In the genomic region with DNA sequence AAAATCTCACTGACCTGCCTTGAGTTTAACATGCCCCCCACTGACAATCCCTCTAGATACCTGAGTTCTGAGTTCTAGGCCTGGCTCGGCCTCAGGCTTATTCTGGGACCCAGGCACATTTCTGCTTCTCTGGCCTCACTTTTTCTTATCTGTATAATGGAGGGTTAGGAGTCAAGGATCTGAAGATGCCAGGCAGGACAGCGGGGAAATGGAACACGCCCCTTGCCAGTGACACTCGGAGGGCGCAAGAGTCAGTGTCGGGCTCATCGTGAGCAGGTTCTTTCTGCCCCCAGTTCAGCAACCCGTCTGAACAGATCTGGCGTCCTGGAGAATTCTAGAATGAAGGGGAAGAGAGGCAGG, we compare ENCODE assay signal across 10 cellular contexts. TPM values are rescaled to one million over a fixed set of nuclear protein-coding genes. Genes with fewer than 3 reads are reported as not detected.
DNase-seq lines count a peak whose midpoint lies in the region; ATAC-seq and TF ChIP-seq lines count a peak whose summit lies in the region.
"Had no signal": no experiment of that assay in that cellular context is flagged by ENCODE, and none has a peak within 500 bp of the region (broad histone marks: within the 10 kb centered on the region; RNA-seq: fewer than 3 reads in every experiment).

No MANE protein-coding gene starts in this region.

- TF ChIP-seq CTCF in A673 (conservative IDR thresholded peaks at IDR 0.05; ENCODE audit: low read depth, low read length) (no peak), neural progenitor cell (IDR thresholded peaks at IDR 0.05) (no peak)

- no peak overlapping the region for H3K27ac Mint-ChIP-seq in effector memory CD8-positive, alpha-beta T cell
- H3K27ac Mint-ChIP-seq in neural progenitor cell: no peak overlapping the region

- no peak for DNase-seq in A673 (ENCODE audit: low spot score)
- no peak for DNase-seq in effector memory CD8-positive, alpha-beta T cell
- DNase-seq in neural progenitor cell (ENCODE audit: low spot score): no peak
- DNase-seq in NCI-H1105 (lab: John Stamatoyannopoulos, UW): no peak
- no peak for DNase-seq in GM03348 (ENCODE audit: low spot score)
- no peak for DNase-seq in retina

- H3K4me3 Mint-ChIP-seq in effector memory CD8-positive, alpha-beta T cell: peak overlapping the region; percentile 80 to 85
- peak overlapping the region; percentile 89 for H3K4me3 Mint-ChIP-seq in neural progenitor cell

- peaks cover 14 to 15% of the 10 kb centered on the region in 2 donors for H3K4me1 Mint-ChIP-seq in effector memory CD8-positive, alpha-beta T cell (ENCODE audit: low read depth in 2 of 2)
- H3K4me1 Mint-ChIP-seq in neural progenitor cell: peaks cover 6% of the 10 kb centered on the region

- H3K27me3 Mint-ChIP-seq in effector memory CD8-positive, alpha-beta T cell: peaks cover 56 to 86% of the 10 kb centered on the region in 2 donors
- peaks cover 41% of the 10 kb centered on the region for H3K27me3 Mint-ChIP-seq in neural progenitor cell (ENCODE audit: insufficient read depth, low read depth)

- peak overlapping the region; percentile 48 for H3K4me3 ChIP-seq in A673 (ENCODE audit: low read depth, low read length, poor library complexity, severe bottlenecking)
- H3K4me3 ChIP-seq in HUES64 (ENCODE audit: low read length): peak overlapping the region; percentile 41
- H3K4me3 ChIP-seq in neural progenitor cell: peak overlapping the region; percentile 66

- H2AFZ ChIP-seq in neural progenitor cell (replicated peaks): peak overlapping the region; percentile 85

- H3K9ac ChIP-seq in HUES64 (ENCODE audit: low read depth, low read length) (no peak overlapping the region), neural progenitor cell (no peak overlapping the region)

- POLR2A ChIA-PET in A673 (lab: Charles Lee; ENCODE audit: low non-redundant PET): no interaction called here

- H3K9me3 ChIP-seq in A673 (ENCODE audit: low read depth, low read length, poor library complexity, severe bottlenecking): no peaks in the 10 kb centered on the region
- no peaks in the 10 kb centered on the region for H3K9me3 ChIP-seq in HUES64 (ENCODE audit: insufficient read depth, low read depth, low read length)
- H3K9me3 ChIP-seq in neural progenitor cell (ENCODE audit: low read depth): no peaks in the 10 kb centered on the region

- no peaks in the 10 kb centered on the region for H3K79me2 ChIP-seq in neural progenitor cell (ENCODE audit: low read depth)

- no peaks in the 10 kb centered on the region for H3F3A ChIP-seq in neural progenitor cell (ENCODE audit: low read depth)

- no peak overlapping the region for H3K27ac ChIP-seq in A673 (ENCODE audit: low read depth, low read length, poor library complexity, severe bottlenecking)
- H3K27ac ChIP-seq in HUES64 (ENCODE audit: low read depth, low read length): no peak overlapping the region
- no peak overlapping the region for H3K27ac ChIP-seq in neural progenitor cell

- no TSS peak for BruUV-seq in A673 (replicated peaks; lab: Mats Ljungman, UMichigan)

- peak overlapping the region; percentile 100 for H3K4me2 ChIP-seq in neural progenitor cell

- WGBS in HUES64: 44% methylated on average over 9 of the region's 9 CpGs

- intact Hi-C loops in A673 (cut with micrococcal nuclease; ENCODE audit: unreplicated experiment): no loop called here

- peaks cover 11% of the 10 kb centered on the region for H4K20me1 ChIP-seq in neural progenitor cell (ENCODE audit: low read depth)

- CTCF ChIA-PET in A673 (lab: Charles Lee): no interaction called here

- no peaks in the 10 kb centered on the region for H3K4me1 ChIP-seq in A673 (ENCODE audit: insufficient read depth, low read length, poor library complexity, severe bottlenecking)
- 0 out of 2 replicates have a peak, but pooled peaks cover 7% of the 10 kb centered on the region for H3K4me1 ChIP-seq in HUES64 (ENCODE audit: insufficient read depth, low read length)
- H3K4me1 ChIP-seq in neural progenitor cell: peaks cover 3% of the 10 kb centered on the region

- no peaks in the 10 kb centered on the region for H3K9me3 Mint-ChIP-seq in effector memory CD8-positive, alpha-beta T cell
- peaks cover 2% of the 10 kb centered on the region for H3K9me3 Mint-ChIP-seq in neural progenitor cell

- H3K36me3 Mint-ChIP-seq in effector memory CD8-positive, alpha-beta T cell (ENCODE audit: insufficient read depth): no peaks in the 10 kb centered on the region
- H3K36me3 Mint-ChIP-seq in neural progenitor cell: peaks cover 3% of the 10 kb centered on the region

- H3K27me3 ChIP-seq in A673 (replicated peaks; ENCODE audit: insufficient read depth, low read depth, low read length, poor library complexity) (peaks cover 24% of the 10 kb centered on the region), HUES64 (ENCODE audit: insufficient read depth, low read length) (peaks cover 84% of the 10 kb centered on the region), neural progenitor cell (peaks cover 99% of the 10 kb centered on the region)

- ATAC-seq in effector memory CD8-positive, alpha-beta T cell (replicated peaks): no peak
- ATAC-seq in GM18909 (IDR thresholded peaks at IDR 0.05; ENCODE audit: poor library complexity, unreplicated experiment): no peak

- H3K36me3 ChIP-seq in A673 (ENCODE audit: insufficient read depth, low read length, poor library complexity, severe bottlenecking): no peaks in the 10 kb centered on the region
- H3K36me3 ChIP-seq in HUES64 (ENCODE audit: insufficient read depth, low read length): no peaks in the 10 kb centered on the region
- no peaks in the 10 kb centered on the region for H3K36me3 ChIP-seq in neural progenitor cell

RNA-seq across cellular contexts. Expression of a gene that starts 0.6 kb away (rescaled TPM):
- total RNA-seq in A673 (2021) (not detected in 2 replicates), neural progenitor cell (ENCODE audit: low replicate concordance) (not detected in 2 replicates)
- not detected for polyA plus RNA-seq in HUES64 (2013, experiment 1 of 2)
- polyA plus RNA-seq in HUES64 (2013, experiment 2 of 2): not detected
- total RNA-seq: bronchial epithelial cell had no signal

RNA-seq across cellular contexts. Expression of a gene that starts 19.6 kb away (rescaled TPM):
- total RNA-seq in A673 (2021) (81.8 and 218 TPM in 2 replicates), neural progenitor cell (ENCODE audit: low replicate concordance) (1.3 TPM in 1 of 2 replicates, not detected in the other)
- polyA plus RNA-seq in HUES64 (2013, experiment 1 of 2): 39.0 TPM
- 49.8 TPM for polyA plus RNA-seq in HUES64 (2013, experiment 2 of 2)

RNA-seq across cellular contexts. Expression of a gene that starts 23.9 kb away (rescaled TPM):
- total RNA-seq in A673 (2021) (not detected in 2 replicates), neural progenitor cell (ENCODE audit: low replicate concordance) (not detected in 2 replicates)
- polyA plus RNA-seq in HUES64 (2013, experiment 1 of 2): not detected
- not detected for polyA plus RNA-seq in HUES64 (2013, experiment 2 of 2)
- total RNA-seq: bronchial epithelial cell; T-helper 1 cell treated with Interleukin-12 subunit alpha and Interleukin-12 subunit beta and Interleukin-4 antibody, amounts not matched to agents 30 ng/mL and 1 ng/mL, for 36 hours had no signal

RNA-seq across cellular contexts. Expression of a gene that starts 36.8 kb away (rescaled TPM):
- total RNA-seq in A673 (2021): 21.6 and 50.6 TPM in 2 replicates
- polyA plus RNA-seq in HUES64 (2013, experiment 1 of 2): 13.2 TPM
- 20.7 TPM for polyA plus RNA-seq in HUES64 (2013, experiment 2 of 2)
- 1.9 and 2.4 TPM in 2 replicates for total RNA-seq in neural progenitor cell (ENCODE audit: low replicate concordance)

RNA-seq across cellular contexts. Expression of a gene that starts 43.7 kb away (rescaled TPM):
- total RNA-seq in A673 (2021) (0.49 TPM in 1 of 2 replicates, not detected in the other), neural progenitor cell (ENCODE audit: low replicate concordance) (not detected in 2 replicates)
- 1.1 TPM for polyA plus RNA-seq in HUES64 (2013, experiment 1 of 2)
- polyA plus RNA-seq in HUES64 (2013, experiment 2 of 2): 1.1 TPM
- total RNA-seq: T-helper 1 cell treated with Interleukin-12 subunit alpha and Interleukin-12 subunit beta and Interleukin-4 antibody, amounts not matched to agents 30 ng/mL and 1 ng/mL, for 36 hours had no signal

Comparison
In these comparisons a context has a peak if more than half of its experiments do, and no peak if none do; other contexts are left out.
1. RNA of a gene that starts 19.6 kb away (total RNA-seq): 81.8 to 218 TPM in A673; 1.3 TPM in neural progenitor cell; every median in the first group is over 10 times any median in the second.
2. Peak in every context shown above with its lines, with median percentiles within 50 percentile points of each other: H3K4me3 ChIP-seq.